Comparison of ENCODE assay signal across 23 cellular contexts in the genomic region with DNA sequence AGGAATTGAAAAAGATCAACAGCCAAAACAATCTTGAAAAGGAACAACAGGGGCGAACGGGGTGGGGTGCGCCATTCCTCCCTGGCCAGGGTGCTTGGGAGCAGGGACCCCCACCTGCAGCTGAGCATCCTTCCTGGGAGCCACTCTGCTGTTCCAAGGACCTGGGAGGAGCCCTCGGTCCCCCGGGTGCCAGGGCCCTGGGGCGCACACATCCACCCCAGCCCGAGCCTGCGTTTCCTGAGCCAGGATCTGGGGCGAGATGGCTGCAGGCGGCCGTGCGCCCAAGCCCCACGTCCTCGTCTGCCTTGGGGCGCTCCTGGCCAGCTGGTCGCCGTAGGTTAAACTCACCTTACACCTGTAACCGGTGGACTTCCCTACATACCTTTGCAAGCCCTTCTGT.
"Had no signal": no experiment of that assay in that cellular context is flagged by ENCODE, and none has a peak within 500 bp of the region (broad histone marks: within the 10 kb centered on the region; RNA-seq: fewer than 3 reads in every experiment).

No MANE protein-coding gene starts in this region.

- DNase-seq: hypothalamus; immature natural killer cell; kidney; left colon; lower lobe of right lung; mammary epithelial cell; mesenchymal stem cell; naive thymus-derived CD8-positive, alpha-beta T cell; nucleus accumbens; small intestine; spleen; stimulated activated CD4-positive, alpha-beta T cell treated with anti-CD3 and anti-CD28 coated beads, Interleukin-4, amount 100 ng/mL, for 24 hours; stimulated activated naive CD4-positive, alpha-beta T cell; tibial artery had no signal

- FAIRE-seq: islet of Langerhans, kidney, small intestine had no signal

- ATAC-seq: left colon; left lung; lower lobe of right lung; naive thymus-derived CD8-positive, alpha-beta T cell; sciatic nerve; stimulated activated effector memory CD8-positive, alpha-beta T cell treated with anti-CD3 and anti-CD28 coated beads, Interleukin-12 subunit alpha, Interleukin-12 subunit beta, amount 100 ng/mL, for 72 hours had no signal

- H2AFZ ChIP-seq: parathyroid adenoma had no signal

- H3K9me3 ChIP-seq: left lung, lower lobe of right lung, right atrium auricular region, spleen, suprapubic skin, thoracic aorta, tibial artery, vagina had no signal

- H3K4me1 ChIP-seq: parathyroid adenoma, vagina had no signal

- H3K27ac ChIP-seq: left lung, lower lobe of right lung, parathyroid adenoma, right atrium auricular region, spleen, suprapubic skin, thoracic aorta, tibial artery, vagina had no signal

- H3K9ac ChIP-seq: parathyroid adenoma had no signal

- H3K27me3 ChIP-seq: left lung, right atrium auricular region, spleen, suprapubic skin, tibial artery, vagina had no signal

- H3K4me3 ChIP-seq: left lung, lower lobe of right lung, right atrium auricular region, spleen, suprapubic skin, thoracic aorta, tibial artery, vagina had no signal
